Comparison of ENCODE assay signal across 17 cellular contexts in the genomic region with DNA sequence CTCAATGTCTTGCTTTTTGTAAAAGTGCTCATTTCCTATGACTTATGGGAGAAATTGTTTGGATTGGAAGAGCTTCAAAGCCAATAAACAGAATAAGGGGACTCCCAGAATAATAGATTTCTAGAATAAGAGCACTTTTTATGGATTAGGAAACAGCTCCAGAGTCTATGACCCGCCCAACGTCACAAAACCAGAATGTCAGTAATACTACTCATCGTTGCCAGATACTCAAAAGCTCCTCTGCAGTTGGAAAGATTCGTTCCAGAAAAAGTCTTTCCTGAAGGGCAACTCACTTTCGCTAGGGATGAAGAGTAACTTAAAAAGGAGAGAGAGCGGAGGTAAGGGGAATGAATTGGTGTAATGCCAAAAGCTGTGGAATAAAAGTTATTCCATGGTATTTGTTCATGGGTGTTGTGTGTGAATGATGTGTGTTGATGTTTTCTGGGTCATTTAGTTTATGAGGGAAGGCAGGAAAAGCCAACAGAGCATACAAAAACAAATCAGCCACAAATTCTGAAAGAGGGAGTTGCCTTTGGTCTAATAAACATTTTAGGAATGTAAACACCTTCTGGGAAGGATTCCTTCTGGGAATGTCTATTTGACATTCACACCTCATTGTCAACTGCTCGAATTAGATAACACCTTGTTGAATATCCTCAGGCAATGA.
A peak's percentile ranks its signal among the peaks of the same experiment; 100 is the strongest.
DNase-seq lines count a peak whose midpoint lies in the region; ATAC-seq and TF ChIP-seq lines count a peak whose summit lies in the region.
"Had no signal": no experiment of that assay in that cellular context is flagged by ENCODE, and none has a peak within 500 bp of the region (broad histone marks: within the 10 kb centered on the region; RNA-seq: fewer than 3 reads in every experiment).

No MANE protein-coding gene starts in this region.

- H3K4me3 ChIP-seq in astrocyte of the cerebellum (ENCODE audit: low read depth, low read length) (no peak overlapping the region), foreskin fibroblast (ENCODE audit: low read depth in 1 of 2, low read length in 2 of 2) (no peak overlapping the region), skeletal muscle cell (ENCODE audit: low read depth, low read length) (no peak overlapping the region)
- H3K4me3 ChIP-seq: BLaER1 treated with 17β-estradiol and CSF1 and Interleukin-3, amounts not matched to agents 10 nM and 100 nM; K562; SJSA1 had no signal

- peak; percentile 30 for DNase-seq in ELF-1 (ENCODE audit: low read depth, low spot score)
- peak; percentile 9 for DNase-seq in astrocyte of the cerebellum (ENCODE audit: low read depth)
- DNase-seq in foreskin fibroblast: peak; percentile 31 to 79
- peak; percentile 20 for DNase-seq in skeletal muscle cell (ENCODE audit: low read depth)
- no peak for DNase-seq in activated CD8-positive, alpha-beta memory T cell treated with anti-CD3 and anti-CD28 coated beads for 24 hours
- no peak for DNase-seq in stimulated activated effector memory CD8-positive, alpha-beta T cell treated with anti-CD3 and anti-CD28 coated beads, Interleukin-12 subunit alpha, Interleukin-12 subunit beta, amount 100 ng/mL, for 72 hours (ENCODE audit: low spot score in 2 of 2)
- DNase-seq: activated CD4-positive, alpha-beta T cell treated with anti-CD3 and anti-CD28 coated beads, Interleukin-2, amount 10 ng/mL, durations not matched to agents 7 days and 5 days; activated naive CD8-positive, alpha-beta T cell treated with anti-CD3 and anti-CD28 coated beads for 36 hours; activated T-cell treated with anti-CD3 and anti-CD28 coated beads, Interleukin-2, amount 50 U/mL, for 1 hour; hypothalamus; left colon; NCI-H1092 treated with DMSO at 0.1 percent for 48 hours had no signal

- H3K4me1 Mint-ChIP-seq in stimulated activated effector memory CD8-positive, alpha-beta T cell treated with anti-CD3 and anti-CD28 coated beads, Interleukin-12 subunit alpha, Interleukin-12 subunit beta, amount 100 ng/mL, for 72 hours: peaks cover 13% of the 10 kb centered on the region
- H3K4me1 Mint-ChIP-seq: activated CD4-positive, alpha-beta T cell treated with anti-CD3 and anti-CD28 coated beads, Interleukin-2, amount 10 ng/mL, durations not matched to agents 7 days and 5 days; activated naive CD8-positive, alpha-beta T cell treated with anti-CD3 and anti-CD28 coated beads for 36 hours had no signal

- TF ChIP-seq CTCF in astrocyte of the cerebellum (IDR thresholded peaks at IDR 0.05; ENCODE audit: low read depth, low read length, missing control alignments) (no peak), foreskin fibroblast (IDR thresholded peaks at IDR 0.05; ENCODE audit: low read depth, low read length) (no peak)

- in situ Hi-C loops in astrocyte of the cerebellum (cut with HindIII; ENCODE audit: low sequenced_read_pairs): no loop called here

- no peaks in the 10 kb centered on the region for H3K9me3 Mint-ChIP-seq in stimulated activated effector memory CD8-positive, alpha-beta T cell treated with anti-CD3 and anti-CD28 coated beads, Interleukin-12 subunit alpha, Interleukin-12 subunit beta, amount 100 ng/mL, for 72 hours
- H3K9me3 Mint-ChIP-seq: activated CD4-positive, alpha-beta T cell treated with anti-CD3 and anti-CD28 coated beads, Interleukin-2, amount 10 ng/mL, durations not matched to agents 7 days and 5 days; activated naive CD8-positive, alpha-beta T cell treated with anti-CD3 and anti-CD28 coated beads for 36 hours had no signal

- no peak overlapping the region for H3K27ac Mint-ChIP-seq in stimulated activated effector memory CD8-positive, alpha-beta T cell treated with anti-CD3 and anti-CD28 coated beads, Interleukin-12 subunit alpha, Interleukin-12 subunit beta, amount 100 ng/mL, for 72 hours
- H3K27ac Mint-ChIP-seq: activated CD4-positive, alpha-beta T cell treated with anti-CD3 and anti-CD28 coated beads, Interleukin-2, amount 10 ng/mL, durations not matched to agents 7 days and 5 days; activated naive CD8-positive, alpha-beta T cell treated with anti-CD3 and anti-CD28 coated beads for 36 hours had no signal

- ATAC-seq in HG02623 (IDR thresholded peaks at IDR 0.05; ENCODE audit: unreplicated experiment) (no peak), SK-N-SH treated with all-trans-retinoic acid at 6 μM for 48 hours (no peak)
- no peak for ATAC-seq in stimulated activated effector memory CD8-positive, alpha-beta T cell treated with anti-CD3 and anti-CD28 coated beads, Interleukin-12 subunit alpha, Interleukin-12 subunit beta, amount 100 ng/mL, for 72 hours
- ATAC-seq: K562, left colon had no signal

- no peak overlapping the region for H3K4me3 Mint-ChIP-seq in stimulated activated effector memory CD8-positive, alpha-beta T cell treated with anti-CD3 and anti-CD28 coated beads, Interleukin-12 subunit alpha, Interleukin-12 subunit beta, amount 100 ng/mL, for 72 hours
- H3K4me3 Mint-ChIP-seq: activated CD4-positive, alpha-beta T cell treated with anti-CD3 and anti-CD28 coated beads, Interleukin-2, amount 10 ng/mL, durations not matched to agents 7 days and 5 days; activated naive CD8-positive, alpha-beta T cell treated with anti-CD3 and anti-CD28 coated beads for 36 hours had no signal

- H3K36me3 Mint-ChIP-seq in stimulated activated effector memory CD8-positive, alpha-beta T cell treated with anti-CD3 and anti-CD28 coated beads, Interleukin-12 subunit alpha, Interleukin-12 subunit beta, amount 100 ng/mL, for 72 hours: no peaks in the 10 kb centered on the region
- H3K36me3 Mint-ChIP-seq: activated naive CD8-positive, alpha-beta T cell treated with anti-CD3 and anti-CD28 coated beads for 36 hours had no signal

TF ChIP-seq in SK-N-SH treated with all-trans-retinoic acid at 6 μM for 48 hours, 23 proteins besides CTCF, POLR2A, EP300 and RAD21:
- TF ChIP-seq ZC3H10 (CRISPR knock-in tag; IDR thresholded peaks at IDR 0.05) (no peak), POU6F1 (CRISPR knock-in tag; IDR thresholded peaks at IDR 0.05; ENCODE audit: borderline replicate concordance, low read depth) (no peak), BACH2 (CRISPR knock-in tag; IDR thresholded peaks at IDR 0.05; ENCODE audit: borderline replicate concordance) (no peak), SNAI2 (CRISPR knock-in tag; IDR thresholded peaks at IDR 0.05) (no peak), ZNF8 (CRISPR knock-in tag; IDR thresholded peaks at IDR 0.05) (no peak), TOX (CRISPR knock-in tag; IDR thresholded peaks at IDR 0.05; ENCODE audit: borderline replicate concordance) (no peak), OSR1 (CRISPR knock-in tag; IDR thresholded peaks at IDR 0.05) (no peak), TSHZ2 (CRISPR knock-in tag; IDR thresholded peaks at IDR 0.05) (no peak), RARB (CRISPR knock-in tag; IDR thresholded peaks at IDR 0.05) (no peak)
- TF ChIP-seq, protein P1, sequence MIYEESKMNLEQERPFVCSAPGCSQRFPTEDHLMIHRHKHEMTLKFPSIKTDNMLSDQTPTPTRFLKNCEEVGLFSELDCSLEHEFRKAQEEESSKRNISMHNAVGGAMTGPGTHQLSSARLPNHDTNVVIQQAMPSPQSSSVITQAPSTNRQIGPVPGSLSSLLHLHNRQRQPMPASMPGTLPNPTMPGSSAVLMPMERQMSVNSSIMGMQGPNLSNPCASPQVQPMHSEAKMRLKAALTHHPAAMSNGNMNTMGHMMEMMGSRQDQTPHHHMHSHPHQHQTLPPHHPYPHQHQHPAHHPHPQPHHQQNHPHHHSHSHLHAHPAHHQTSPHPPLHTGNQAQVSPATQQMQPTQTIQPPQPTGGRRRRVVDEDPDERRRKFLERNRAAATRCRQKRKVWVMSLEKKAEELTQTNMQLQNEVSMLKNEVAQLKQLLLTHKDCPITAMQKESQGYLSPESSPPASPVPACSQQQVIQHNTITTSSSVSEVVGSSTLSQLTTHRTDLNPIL (CRISPR knock-in tag; IDR thresholded peaks at IDR 0.05; ENCODE audit: low read depth): no peak

Comparison
In these comparisons a context has a peak if more than half of its experiments do, and no peak if none do; other contexts are left out.
1. DNase-seq: peak in ELF-1 (single experiment), astrocyte of the cerebellum (single experiment), foreskin fibroblast (2 of 2) and skeletal muscle cell (single experiment); none in activated CD8-positive, alpha-beta memory T cell treated with anti-CD3 and anti-CD28 coated beads for 24 hours (single experiment) and stimulated activated effector memory CD8-positive, alpha-beta T cell treated with anti-CD3 and anti-CD28 coated beads, Interleukin-12 subunit alpha, Interleukin-12 subunit beta, amount 100 ng/mL, for 72 hours (0 of 2).